ENCODE assay signal across 8 cellular contexts in the genomic region with DNA sequence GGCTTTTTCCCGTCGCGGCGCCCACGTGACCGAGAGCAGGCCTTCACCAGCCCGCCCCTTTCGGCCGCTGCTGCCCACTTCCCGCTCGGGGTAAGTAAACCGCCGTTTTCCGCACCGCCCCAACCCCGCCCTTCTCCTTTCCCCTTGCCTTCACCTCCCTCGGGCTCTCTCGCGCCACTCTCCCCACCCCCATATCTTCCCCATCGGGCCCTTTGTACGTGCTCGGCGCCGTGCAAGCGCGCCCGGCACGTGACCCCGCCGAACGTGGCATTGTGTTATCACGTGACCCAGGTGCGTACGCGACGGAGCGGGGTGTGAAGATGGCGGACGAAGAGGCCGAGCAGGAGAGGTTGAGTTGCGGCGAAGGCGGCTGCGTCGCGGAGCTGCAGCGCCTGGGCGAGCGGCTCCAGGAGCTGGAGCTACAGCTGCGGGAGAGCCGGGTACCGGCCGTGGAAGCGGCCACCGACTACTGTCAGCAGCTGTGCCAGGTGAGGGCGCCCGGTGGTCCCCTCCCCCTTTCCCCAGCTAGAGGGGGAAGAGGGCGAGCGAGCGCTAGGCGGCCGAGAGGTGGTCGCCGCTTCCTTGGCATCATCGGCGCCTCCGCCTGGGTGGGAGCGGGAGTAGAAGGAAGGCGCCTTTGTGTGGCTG. TPM values are rescaled to one million over a fixed set of nuclear protein-coding genes. Genes with fewer than 3 reads are reported as not detected.
A peak's percentile ranks its signal among the peaks of the same experiment; 100 is the strongest.
DNase-seq lines count a peak whose midpoint lies in the region; ATAC-seq, FAIRE-seq and TF ChIP-seq lines count a peak whose summit lies in the region.

A gene (plus strand): TSS at position 294 of the 648 bp plus-strand sequence. CDS start 27 bp downstream, at position 321.

- no peaks in the 10 kb centered on the region for H3K9me2 ChIP-seq in SU-DHL-6 (replicated peaks; ENCODE audit: insufficient read depth, low read length)

- TF ChIP-seq CTCF in GM10266 (IDR thresholded peaks at IDR 0.05; ENCODE audit: control insufficient read depth, insufficient read depth, low read depth, missing control alignments) (no peak), SU-DHL-6 (IDR thresholded peaks at IDR 0.05; ENCODE audit: insufficient read depth, low read length, poor library complexity, severe bottlenecking) (no peak), pancreas (IDR thresholded peaks at IDR 0.05) (no peak), tibial artery (IDR thresholded peaks at IDR 0.05) (no peak)

- intact Hi-C loops in Right ventricle myocardium inferior (cut with DNase I): loop anchor here (5.0 to 10.0 kb wide), 3 partner anchors 47 to 549 kb away; a partner anchor contains a TSS
- intact Hi-C loops in pancreas (cut with DNase I): no loop called here
- intact Hi-C loops in tibial artery (cut with DNase I; ENCODE audit: low total_unique reads): no loop called here

- peak within 1 kb of the TSS; percentile 84 for H3K27ac ChIP-seq in SU-DHL-6 (ENCODE audit: low read depth, low read length)
- H3K27ac ChIP-seq in pancreas: peak within 1 kb of the TSS; percentile 74 to 98 (median 90)
- H3K27ac ChIP-seq in tibial artery: peak within 1 kb of the TSS; percentile 97 to 98

- peak within 1 kb of the TSS; percentile 92 for H2AFZ ChIP-seq in SU-DHL-6 (ENCODE audit: low read depth, low read length, severe bottlenecking)

- H3K4me3 Mint-ChIP-seq in activated naive CD8-positive, alpha-beta T cell treated with anti-CD3 and anti-CD28 coated beads, Interleukin-2, amount 10 ng/mL, durations not matched to agents 7 days and 5 days: peak within 1 kb of the TSS; percentile 100

- H3K9me3 ChIP-seq in SU-DHL-6 (ENCODE audit: insufficient read depth, low read length): no peaks in the 10 kb centered on the region
- H3K9me3 ChIP-seq in pancreas: no peaks in the 10 kb centered on the region
- no peaks in the 10 kb centered on the region for H3K9me3 ChIP-seq in tibial artery

- H3K27me3 ChIP-seq in SU-DHL-6 (ENCODE audit: low read length): no peaks in the 10 kb centered on the region
- H3K27me3 ChIP-seq in pancreas: no peaks in the 10 kb centered on the region
- H3K27me3 ChIP-seq in tibial artery: no peaks in the 10 kb centered on the region

- ATAC-seq in HG02642 (IDR thresholded peaks at IDR 0.05; ENCODE audit: poor library complexity, unreplicated experiment) (peak; percentile 78), Right ventricle myocardium inferior (peak; percentile 92), pancreas (peak; percentile 81 to 88 (median 87))
- ATAC-seq in activated naive CD8-positive, alpha-beta T cell treated with anti-CD3 and anti-CD28 coated beads, Interleukin-2, amount 10 ng/mL, durations not matched to agents 7 days and 5 days (ENCODE audit: low read depth): peak; percentile 84

- peaks cover 20% of the 10 kb centered on the region for H3K36me3 Mint-ChIP-seq in activated naive CD8-positive, alpha-beta T cell treated with anti-CD3 and anti-CD28 coated beads, Interleukin-2, amount 10 ng/mL, durations not matched to agents 7 days and 5 days

- no peak for FAIRE-seq in pancreas (lab: Jason Lieb, UNC)

- no peaks in the 10 kb centered on the region for H3K9me3 Mint-ChIP-seq in activated naive CD8-positive, alpha-beta T cell treated with anti-CD3 and anti-CD28 coated beads, Interleukin-2, amount 10 ng/mL, durations not matched to agents 7 days and 5 days

- peak within 1 kb of the TSS; percentile 97 for H3K27ac Mint-ChIP-seq in activated naive CD8-positive, alpha-beta T cell treated with anti-CD3 and anti-CD28 coated beads, Interleukin-2, amount 10 ng/mL, durations not matched to agents 7 days and 5 days

- H3K4me3 ChIP-seq in SU-DHL-6 (ENCODE audit: insufficient read depth, low read length, poor library complexity, severe bottlenecking) (peak within 1 kb of the TSS; percentile 73), pancreas (peak within 1 kb of the TSS; percentile 89 to 99 (median 94)), tibial artery (peak within 1 kb of the TSS; percentile 88 to 99)

- H3K27me3 Mint-ChIP-seq in activated naive CD8-positive, alpha-beta T cell treated with anti-CD3 and anti-CD28 coated beads, Interleukin-2, amount 10 ng/mL, durations not matched to agents 7 days and 5 days: no peaks in the 10 kb centered on the region

- H3K4me1 ChIP-seq in pancreas: peaks cover 4 to 41% (median 5%) of the 10 kb centered on the region in 3 donors
- peaks cover 0 to 50% (median 12%) of the 10 kb centered on the region in 4 donors for H3K4me1 ChIP-seq in tibial artery

- POLR2A ChIA-PET in activated naive CD8-positive, alpha-beta T cell treated with anti-CD3 and anti-CD28 coated beads, Interleukin-2, amount 10 ng/mL, durations not matched to agents 7 days and 5 days (lab: Charles Lee): interaction anchor here (1.0 kb wide), 1 partner anchor 547 kb away, joined by 3 read pairs; a partner anchor contains a TSS

- H3K4me2 ChIP-seq in SU-DHL-6 (ENCODE audit: low read depth, low read length, poor library complexity, severe bottlenecking): peak within 1 kb of the TSS; percentile 95

- peaks cover 12% of the 10 kb centered on the region; the same call in 1 of the 2 replicates for H3F3A ChIP-seq in SU-DHL-6 (ENCODE audit: insufficient read depth)

- H3K4me1 Mint-ChIP-seq in activated naive CD8-positive, alpha-beta T cell treated with anti-CD3 and anti-CD28 coated beads, Interleukin-2, amount 10 ng/mL, durations not matched to agents 7 days and 5 days: peaks cover 45% of the 10 kb centered on the region

- peaks cover 25% of the 10 kb centered on the region for H4K20me1 ChIP-seq in SU-DHL-6 (ENCODE audit: low read depth, low read length)

- H3K9ac ChIP-seq in SU-DHL-6 (ENCODE audit: low read length): peak within 1 kb of the TSS; percentile 73

- peaks cover 57% of the 10 kb centered on the region for H3K79me2 ChIP-seq in SU-DHL-6 (ENCODE audit: insufficient read depth, low read length)

- 0% methylated on average over 64 to 68 of the region's 69 CpGs for WGBS in pancreas, 2 donors

- peak; percentile 89 for DNase-seq in GM10266 (ENCODE audit: extremely low spot score)
- peak; percentile 98 for DNase-seq in NCI-H1105 treated with DMSO at 0.1 percent for 48 hours (lab: John Stamatoyannopoulos, UW)
- peak; percentile 97 for DNase-seq in activated naive CD8-positive, alpha-beta T cell treated with anti-CD3 and anti-CD28 coated beads, Interleukin-2, amount 10 ng/mL, durations not matched to agents 7 days and 5 days
- DNase-seq in Right ventricle myocardium inferior (ENCODE audit: missing footprints): peak; percentile 99
- peak; percentile 94 to 97 (median 95) for DNase-seq in pancreas
- DNase-seq in tibial artery: peak; percentile 97 to 98

- peaks cover 5% of the 10 kb centered on the region; the same call in 1 of the 2 replicates for H3K36me3 ChIP-seq in SU-DHL-6 (ENCODE audit: low read length)
- H3K36me3 ChIP-seq in pancreas: no peaks in the 10 kb centered on the region
- no peaks in the 10 kb centered on the region for H3K36me3 ChIP-seq in tibial artery

RNA-seq across cellular contexts. Expression of the gene that starts here (rescaled TPM):
- 10 to 100 TPM; 70.2 to 77.6 TPM for total RNA-seq in activated naive CD8-positive, alpha-beta T cell treated with anti-CD3 and anti-CD28 coated beads, Interleukin-2, amount 10 ng/mL, durations not matched to agents 7 days and 5 days
- total RNA-seq in Right ventricle myocardium inferior (35.0 TPM), pancreas (10 to 100 TPM; 14.8 to 28.5 (median 17.0) TPM)
- 1 to 10 TPM; 4.2 to 5.9 TPM for polyA plus RNA-seq in pancreas

Comparison
In these comparisons a context has a peak if more than half of its experiments do, and no peak if none do; other contexts are left out.
1. Peak in every context shown above with its lines: DNase-seq, ATAC-seq, H3K4me3 ChIP-seq and H3K27ac ChIP-seq.